1 cellular context compared by ENCODE assay signal in the genomic region with DNA sequence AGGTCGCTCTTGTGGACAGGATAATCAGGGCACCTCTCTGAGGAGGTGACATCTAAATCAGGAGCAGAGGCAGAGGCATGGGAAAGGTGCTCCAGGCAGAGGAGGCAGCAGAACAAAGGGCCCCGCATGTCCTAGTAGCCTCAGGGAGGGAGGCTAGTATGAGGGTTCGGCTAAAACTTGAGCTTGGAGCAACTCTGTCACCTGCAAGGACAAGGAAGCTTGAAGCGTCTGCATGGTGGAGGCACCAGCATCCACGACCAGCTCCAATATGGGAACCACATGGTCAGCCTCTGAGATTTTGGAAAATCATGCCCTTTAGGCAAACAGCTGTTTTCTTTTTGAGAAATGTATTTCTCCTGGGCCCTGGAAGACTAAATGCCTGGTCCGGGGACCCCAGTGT.
TF ChIP-seq lines count a peak whose summit lies in the region.

No MANE protein-coding gene starts in this region.

TF ChIP-seq in H1, 55 proteins besides CTCF, POLR2A, EP300 and RAD21:
- TF ChIP-seq KDM4A (IDR thresholded peaks at IDR 0.05; ENCODE audit: low read depth, low read length, severe bottlenecking) (no peak), CTBP2 (IDR thresholded peaks at IDR 0.05; ENCODE audit: borderline replicate concordance, insufficient read depth, insufficient read length, low read length) (no peak), SP4 (IDR thresholded peaks at IDR 0.05; ENCODE audit: low read length) (no peak), RFX5 (IDR thresholded peaks at IDR 0.05; ENCODE audit: borderline replicate concordance, low read depth, low read length) (no peak), POU5F1 (IDR thresholded peaks at IDR 0.05; ENCODE audit: low read depth, low read length) (no peak), NRF1 (IDR thresholded peaks at IDR 0.05; ENCODE audit: low read depth, low read length) (no peak), MAFK (IDR thresholded peaks at IDR 0.05; ENCODE audit: low read depth, low read length) (no peak), CHD1 (IDR thresholded peaks at IDR 0.05; ENCODE audit: low read depth, low read length) (no peak), RXRA (IDR thresholded peaks at IDR 0.05; ENCODE audit: insufficient read depth, low read depth, low read length) (no peak), ZNF274 (IDR thresholded peaks at IDR 0.05; ENCODE audit: borderline replicate concordance, extremely low read depth, low read length) (no peak), EGR1 (IDR thresholded peaks at IDR 0.05; ENCODE audit: borderline replicate concordance, low read depth, low read length) (no peak), SIX5 (IDR thresholded peaks at IDR 0.05; ENCODE audit: low read depth, low read length) (no peak)
- TF ChIP-seq, protein P1, sequence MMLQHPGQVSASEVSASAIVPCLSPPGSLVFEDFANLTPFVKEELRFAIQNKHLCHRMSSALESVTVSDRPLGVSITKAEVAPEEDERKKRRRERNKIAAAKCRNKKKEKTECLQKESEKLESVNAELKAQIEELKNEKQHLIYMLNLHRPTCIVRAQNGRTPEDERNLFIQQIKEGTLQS (IDR thresholded peaks at IDR 0.05; ENCODE audit: insufficient read depth, low read depth, low read length) = no peak
- TF ChIP-seq, protein P2, sequence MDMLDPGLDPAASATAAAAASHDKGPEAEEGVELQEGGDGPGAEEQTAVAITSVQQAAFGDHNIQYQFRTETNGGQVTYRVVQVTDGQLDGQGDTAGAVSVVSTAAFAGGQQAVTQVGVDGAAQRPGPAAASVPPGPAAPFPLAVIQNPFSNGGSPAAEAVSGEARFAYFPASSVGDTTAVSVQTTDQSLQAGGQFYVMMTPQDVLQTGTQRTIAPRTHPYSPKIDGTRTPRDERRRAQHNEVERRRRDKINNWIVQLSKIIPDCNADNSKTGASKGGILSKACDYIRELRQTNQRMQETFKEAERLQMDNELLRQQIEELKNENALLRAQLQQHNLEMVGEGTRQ (IDR thresholded peaks at IDR 0.05; ENCODE audit: low read length) = no peak
- TF ChIP-seq, protein P3, sequence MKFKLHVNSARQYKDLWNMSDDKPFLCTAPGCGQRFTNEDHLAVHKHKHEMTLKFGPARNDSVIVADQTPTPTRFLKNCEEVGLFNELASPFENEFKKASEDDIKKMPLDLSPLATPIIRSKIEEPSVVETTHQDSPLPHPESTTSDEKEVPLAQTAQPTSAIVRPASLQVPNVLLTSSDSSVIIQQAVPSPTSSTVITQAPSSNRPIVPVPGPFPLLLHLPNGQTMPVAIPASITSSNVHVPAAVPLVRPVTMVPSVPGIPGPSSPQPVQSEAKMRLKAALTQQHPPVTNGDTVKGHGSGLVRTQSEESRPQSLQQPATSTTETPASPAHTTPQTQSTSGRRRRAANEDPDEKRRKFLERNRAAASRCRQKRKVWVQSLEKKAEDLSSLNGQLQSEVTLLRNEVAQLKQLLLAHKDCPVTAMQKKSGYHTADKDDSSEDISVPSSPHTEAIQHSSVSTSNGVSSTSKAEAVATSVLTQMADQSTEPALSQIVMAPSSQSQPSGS (IDR thresholded peaks at IDR 0.05; ENCODE audit: low read length) = no peak
